Comparison of ENCODE assay signal across 8 cellular contexts in genomic region chr1:174874337-174875053, GRCh38.
DNase-seq lines count a peak whose midpoint lies in the region; ATAC-seq and TF ChIP-seq lines count a peak whose summit lies in the region.

No MANE protein-coding gene starts in this region.

- H3K27ac Mint-ChIP-seq in WTC11 (peak overlapping the region; percentile 99), mesothelial cell of epicardium (peak overlapping the region; percentile 91)

- peak overlapping the region; percentile 11 for H3K4me3 ChIP-seq in left ventricle myocardium inferior

- peaks cover 19% of the 10 kb centered on the region for H3K36me3 Mint-ChIP-seq in WTC11
- H3K36me3 Mint-ChIP-seq in mesothelial cell of epicardium, result no peaks in the 10 kb centered on the region

- H3K4me1 ChIP-seq in left ventricle myocardium inferior, result no peaks in the 10 kb centered on the region

- ATAC-seq in HG03045 (IDR thresholded peaks at IDR 0.05; ENCODE audit: unreplicated experiment) (peak; percentile 62), WTC11 (peak; percentile 84), GM19324 (IDR thresholded peaks at IDR 0.05; ENCODE audit: low FRiP score, unreplicated experiment) (no peak)

- H3K4me1 Mint-ChIP-seq in WTC11, result peaks cover 61% of the 10 kb centered on the region
- peaks cover 49% of the 10 kb centered on the region for H3K4me1 Mint-ChIP-seq in mesothelial cell of epicardium

- no peaks in the 10 kb centered on the region for H3K27me3 ChIP-seq in left ventricle myocardium inferior (ENCODE audit: low read depth)

- H3K27me3 Mint-ChIP-seq in WTC11 (ENCODE audit: low read depth), result no peaks in the 10 kb centered on the region
- no peaks in the 10 kb centered on the region for H3K27me3 Mint-ChIP-seq in mesothelial cell of epicardium (ENCODE audit: low read depth)

- TF ChIP-seq CTCF in left ventricle myocardium inferior (IDR thresholded peaks at IDR 0.05; ENCODE audit: borderline replicate concordance), result no peak
- no peak for TF ChIP-seq CTCF in WTC11 (IDR thresholded peaks at IDR 0.05)
- no peak for TF ChIP-seq CTCF in mesothelial cell of epicardium (IDR thresholded peaks at IDR 0.05; ENCODE audit: unreplicated experiment)

- POLR2A ChIA-PET in WTC11 (lab: Charles Lee), result interaction anchor here (0.6 to 1.3 kb wide), 4 partner anchors 75 to 1882 kb away, joined by 5 to 14 read pairs (median 6); no protein-coding TSS in a partner anchor

- H3K9me3 ChIP-seq in left ventricle myocardium inferior (replicated peaks), result no peaks in the 10 kb centered on the region

- intact Hi-C loops in left ventricle myocardium inferior (cut with micrococcal nuclease), result no loop called here
- intact Hi-C loops in cardiac septum (cut with DNase I), result no loop called here

- CTCF ChIA-PET in WTC11 (lab: Charles Lee), result interaction anchor here (0.6 to 1.3 kb wide), 4 partner anchors 44 to 991 kb away, joined by 4 to 5 read pairs (median 4); no protein-coding TSS in a partner anchor

- peak overlapping the region; percentile 93 for H3K4me3 Mint-ChIP-seq in WTC11
- peak overlapping the region; percentile 61 for H3K4me3 Mint-ChIP-seq in mesothelial cell of epicardium

- H3K9me3 Mint-ChIP-seq in WTC11 (peaks cover 3% of the 10 kb centered on the region), mesothelial cell of epicardium (no peaks in the 10 kb centered on the region)

- no peaks in the 10 kb centered on the region for H3K36me3 ChIP-seq in left ventricle myocardium inferior

- no peak overlapping the region for H3K27ac ChIP-seq in left ventricle myocardium inferior (replicated peaks)

- DNase-seq in left ventricle myocardium inferior (no peak), cardiac septum (ENCODE audit: low spot score) (no peak), WTC11 (ENCODE audit: low spot score) (peak; percentile 45), mesothelial cell of epicardium (ENCODE audit: low spot score in 2 of 2, unreplicated experiment in 2 of 2) (no peak), OCI-M1 (lab: John Stamatoyannopoulos, UW) (no peak), AG08395 (ENCODE audit: low spot score) (no peak)

TF ChIP-seq in WTC11, 78 proteins besides CTCF, POLR2A, EP300 and RAD21:
- TF ChIP-seq MXD4 (CRISPR knock-in tag; IDR thresholded peaks at IDR 0.05; ENCODE audit: borderline replicate concordance) (no peak), ZNF532 (CRISPR knock-in tag; IDR thresholded peaks at IDR 0.05; ENCODE audit: borderline replicate concordance) (no peak), ZNF425 (CRISPR knock-in tag; conservative IDR thresholded peaks at IDR 0.05) (no peak), FOXK1 (CRISPR knock-in tag; IDR thresholded peaks at IDR 0.05) (0 out of 2 replicates have a peak, but pooled peaks have one; percentile 52), MAX (CRISPR knock-in tag; IDR thresholded peaks at IDR 0.05) (no peak), ETV6 (CRISPR knock-in tag; IDR thresholded peaks at IDR 0.05) (0 out of 2 replicates have a peak, but pooled peaks have one; percentile 29)
